Comparison of ENCODE assay signal across 9 cellular contexts in genomic region chr11:67055812-67056211, GRCh38. TPM values are rescaled to one million over a fixed set of nuclear protein-coding genes. Genes with fewer than 3 reads are reported as not detected.
DNase-seq lines count a peak whose midpoint lies in the region; ATAC-seq and TF ChIP-seq lines count a peak whose summit lies in the region.
"Had no signal": no experiment of that assay in that cellular context is flagged by ENCODE, and none has a peak within 500 bp of the region (broad histone marks: within the 10 kb centered on the region; RNA-seq: fewer than 3 reads in every experiment).

No MANE protein-coding gene starts in this region.

- intact Hi-C loops in ovary (cut with DNase I), result no loop called here

- no peaks in the 10 kb centered on the region for H3K36me3 ChIP-seq in ovary

- no peak for TF ChIP-seq EP300 in ovary (IDR thresholded peaks at IDR 0.05)

- POLR2A ChIA-PET in HEK293T (lab: Yijun Ruan, JAX), result interaction anchor here (1.1 to 1.5 kb wide), 3 partner anchors 14 to 418 kb away, joined by 3 to 4 read pairs (median 3); partner anchors contain the start of gene RBM4

- no peak overlapping the region for H3K27ac ChIP-seq in ovary

- no peak for ATAC-seq in HG03571 (IDR thresholded peaks at IDR 0.05; ENCODE audit: unreplicated experiment)

- H3K4me3 ChIP-seq in epithelial cell of proximal tubule (ENCODE audit: low read depth, low read length) (peak overlapping the region; percentile 73), ovary (peak overlapping the region; percentile 48)

- CTCF ChIA-PET in HEK293T (lab: Yijun Ruan, JAX), result interaction anchor here (1.0 to 1.4 kb wide), 4 partner anchors 13 to 79 kb away, joined by 3 to 6 read pairs (median 3); no protein-coding TSS in a partner anchor

- no peak for TF ChIP-seq POLR2A in ovary (IDR thresholded peaks at IDR 0.05)

- 2 to 7% (median 5%) methylated on average over 17 of the region's 17 CpGs for WGBS in ovary, 3 donors

- H3K4me1 ChIP-seq in ovary (ENCODE audit: insufficient read depth), result peaks cover 4% of the 10 kb centered on the region

- H3K9me3 ChIP-seq in ovary, result no peaks in the 10 kb centered on the region

- no peak for TF ChIP-seq CTCF in epithelial cell of proximal tubule (conservative IDR thresholded peaks at IDR 0.05; ENCODE audit: low read depth, low read length)
- no peak for TF ChIP-seq CTCF in ovary (IDR thresholded peaks at IDR 0.05)

- DNase-seq in COLO668 (lab: John Stamatoyannopoulos, UW; ENCODE audit: unreplicated experiment) (peak; percentile 23), NCI-H69 (lab: John Stamatoyannopoulos, UW) (peak; percentile 36), epithelial cell of proximal tubule (ENCODE audit: low read depth) (no peak), ovary (peak in 1 of 5 donors; percentile 53), NCI-H2227 (lab: John Stamatoyannopoulos, UW; ENCODE audit: unreplicated experiment) (no peak), HEK293T (ENCODE audit: extremely low spot score) (no peak)
- no peak for DNase-seq in NK-92 treated with Interleukin-12 subunit alpha and Interleukin-12 subunit beta, amount 100 ng/mL, for 24 hours (lab: John Stamatoyannopoulos, UW)

- no peaks in the 10 kb centered on the region for H3K27me3 ChIP-seq in ovary

TF ChIP-seq in HEK293T, 16 proteins besides CTCF, POLR2A, EP300 and RAD21:
- no peak for TF ChIP-seq NFRKB (IDR thresholded peaks at IDR 0.05)
- TF ChIP-seq ARNT (IDR thresholded peaks at IDR 0.05), result no peak
- no peak for TF ChIP-seq HDGF (IDR thresholded peaks at IDR 0.05; ENCODE audit: borderline replicate concordance)
- no peak for TF ChIP-seq SP1 (IDR thresholded peaks at IDR 0.05)
- TF ChIP-seq CTBP1 (IDR thresholded peaks at IDR 0.05; ENCODE audit: borderline replicate concordance), result no peak
- TF ChIP-seq TARDBP (IDR thresholded peaks at IDR 0.05), result no peak
- no peak for TF ChIP-seq PKNOX1 (IDR thresholded peaks at IDR 0.05)
- TF ChIP-seq SUZ12 (IDR thresholded peaks at IDR 0.05), result no peak
- no peak for TF ChIP-seq FOXA1 (IDR thresholded peaks at IDR 0.05)
- TF ChIP-seq BHLHE40 (IDR thresholded peaks at IDR 0.05; ENCODE audit: borderline replicate concordance), result no peak
- TF ChIP-seq ZNF384 (IDR thresholded peaks at IDR 0.05), result no peak
- TF ChIP-seq FOXK2 (IDR thresholded peaks at IDR 0.05), result no peak
- TF ChIP-seq LEF1 (IDR thresholded peaks at IDR 0.05; ENCODE audit: borderline replicate concordance), result no peak
- no peak for TF ChIP-seq FOXM1 (IDR thresholded peaks at IDR 0.05; ENCODE audit: borderline replicate concordance)
- TF ChIP-seq L3MBTL2 (conservative IDR thresholded peaks at IDR 0.05), result no peak
- no peak for TF ChIP-seq ELF4 (IDR thresholded peaks at IDR 0.05)

RNA-seq across cellular contexts. Expression of gene RHOD, which starts 0.8 kb away (rescaled TPM):
- total RNA-seq in epithelial cell of proximal tubule (51.4 and 86.8 TPM in 2 replicates), ovary (10 to 100 TPM in 5 of 7 donors, 1 to 10 TPM in 2; 8.7 to 24.9 (median 12.8) TPM)
- polyA plus RNA-seq in ovary, result 10 to 100 TPM in 1 of 2 donors, 1 to 10 TPM in 1; 5.5 to 16.1 TPM
- total RNA-seq: SK-MEL-5 had no signal

RNA-seq across cellular contexts. Expression of gene SYT12, which starts 32.9 kb away (rescaled TPM):
- total RNA-seq in epithelial cell of proximal tubule (0.43 and 0.58 TPM in 2 replicates), ovary (1 to 10 TPM in 3 of 7 donors, under 1 TPM in 2, not detected in 2; 0.12 to 6.0 (median 1.2) TPM)
- under 1 TPM; 0.05 to 0.10 TPM for polyA plus RNA-seq in ovary
- total RNA-seq: SK-MEL-5 had no signal

Comparison
In these comparisons a context has a peak if more than half of its experiments do, and no peak if none do; other contexts are left out.
1. DNase-seq: peak in COLO668 (single experiment) and NCI-H69 (single experiment); none in epithelial cell of proximal tubule (single experiment), NCI-H2227 (single experiment), NK-92 treated with Interleukin-12 subunit alpha and Interleukin-12 subunit beta, amount 100 ng/mL, for 24 hours (single experiment) and HEK293T (single experiment).